10 cellular contexts compared by ENCODE assay signal in genomic region chr9:124008855-124009834, GRCh38. TPM values are rescaled to one million over a fixed set of nuclear protein-coding genes. Genes with fewer than 3 reads are reported as not detected.
A peak's percentile ranks its signal among the peaks of the same experiment; 100 is the strongest.
DNase-seq lines count a peak whose midpoint lies in the region; ATAC-seq and TF ChIP-seq lines count a peak whose summit lies in the region.
"Had no signal": no experiment of that assay in that cellular context is flagged by ENCODE, and none has a peak within 500 bp of the region (broad histone marks: within the 10 kb centered on the region; RNA-seq: fewer than 3 reads in every experiment).

No MANE protein-coding gene starts in this region.

- TF ChIP-seq CTCF in AG09309 (IDR thresholded peaks at IDR 0.05; ENCODE audit: control insufficient read depth, insufficient read depth, low read depth, low read length, missing control alignments) (no peak), DOHH2 (IDR thresholded peaks at IDR 0.05; ENCODE audit: low read depth, low read length, poor library complexity, severe bottlenecking) (no peak), hepatocyte (IDR thresholded peaks at IDR 0.05; ENCODE audit: poor library complexity) (no peak)

- H3K27me3 ChIP-seq in DOHH2 (ENCODE audit: control insufficient read depth, low read length) (peaks cover 69% of the 10 kb centered on the region), hepatocyte (peaks cover 96% of the 10 kb centered on the region)

- H3K36me3 ChIP-seq in DOHH2 (ENCODE audit: control insufficient read depth, low read length) (no peaks in the 10 kb centered on the region), hepatocyte (replicated peaks; ENCODE audit: insufficient read depth, low read depth) (no peaks in the 10 kb centered on the region)

- peak overlapping the region; percentile 34 for H3K4me3 ChIP-seq in AG09309 (ENCODE audit: control insufficient read depth, low read depth, low read length)
- H3K4me3 ChIP-seq in DOHH2 (ENCODE audit: low read length) = no peak overlapping the region
- no peak overlapping the region for H3K4me3 ChIP-seq in hepatocyte

- no peaks in the 10 kb centered on the region for H3K79me2 ChIP-seq in DOHH2 (ENCODE audit: control insufficient read depth, low read length)
- H3K79me2 ChIP-seq in hepatocyte = no peaks in the 10 kb centered on the region

- H4K20me1 ChIP-seq in DOHH2 (ENCODE audit: control insufficient read depth, insufficient read depth, low read depth, low read length) = no peaks in the 10 kb centered on the region
- H4K20me1 ChIP-seq in hepatocyte (ENCODE audit: insufficient read depth, poor library complexity, severe bottlenecking) = peaks cover 4% of the 10 kb centered on the region

- H3K4me2 ChIP-seq in DOHH2 (ENCODE audit: low read length) = peak overlapping the region; percentile 34; the same call in 1 of the 2 replicates
- H3K4me2 ChIP-seq in hepatocyte = peak overlapping the region; percentile 72

- WGBS in hepatocyte (ENCODE audit: low lambda C conversion rate, missing lambda C conversion rate) = 1% methylated on average over 68 of the region's 74 CpGs

- peaks cover 21% of the 10 kb centered on the region for H3K4me1 ChIP-seq in DOHH2 (ENCODE audit: control insufficient read depth, low read length)
- peaks cover 30% of the 10 kb centered on the region for H3K4me1 ChIP-seq in hepatocyte (ENCODE audit: insufficient read depth)

- H3K27ac ChIP-seq in DOHH2 (ENCODE audit: low read depth, low read length) (no peak overlapping the region), hepatocyte (no peak overlapping the region)

- H3K9me2 ChIP-seq in DOHH2 (replicated peaks; ENCODE audit: control insufficient read depth, low read length) = no peaks in the 10 kb centered on the region
- H3K9me2 ChIP-seq in hepatocyte (replicated peaks; ENCODE audit: insufficient read depth) = no peaks in the 10 kb centered on the region

- DNase-seq in AG09309 (ENCODE audit: low read depth) (no peak), NCI-H69 (lab: John Stamatoyannopoulos, UW) (peak; percentile 86), hepatocyte (ENCODE audit: low spot score) (no peak), CD1c-positive myeloid dendritic cell (ENCODE audit: extremely low spot score) (no peak), HUDEP-2 (lab: John Stamatoyannopoulos, UW; ENCODE audit: unreplicated experiment in 76 of 76) (no peak), HT-29 (ENCODE audit: low spot score) (no peak)
- DNase-seq: amniotic stem cell; stimulated activated CD4-positive, alpha-beta T cell treated with anti-CD3 and anti-CD28 coated beads, Interleukin-2, amount 100 ng/mL, for 48 hours had no signal

- no peaks in the 10 kb centered on the region for H3K9me3 ChIP-seq in DOHH2 (ENCODE audit: control insufficient read depth, insufficient read depth, low read length)
- H3K9me3 ChIP-seq in hepatocyte (ENCODE audit: low read depth) = no peaks in the 10 kb centered on the region

- no peak for ATAC-seq in GM21723 (IDR thresholded peaks at IDR 0.05; ENCODE audit: unreplicated experiment)

- no peaks in the 10 kb centered on the region for H3F3A ChIP-seq in DOHH2 (ENCODE audit: control insufficient read depth, insufficient read depth)

- peak overlapping the region; percentile 45 for H2AFZ ChIP-seq in hepatocyte

RNA-seq across cellular contexts. Expression of gene LHX2, which starts 2.4 kb away (rescaled TPM):
- total RNA-seq in hepatocyte = not detected in 2 replicates
- 0.19 TPM in 1 of 2 replicates, not detected in the other for polyA plus RNA-seq in hepatocyte
- not detected in 2 replicates for total RNA-seq in HT-29 (2014; rRNA removed; shearing (Covaris generic))
